Comparison of ENCODE assay signal across 17 cellular contexts in genomic region chr1:211874521-211875347, GRCh38.
"Had no signal": no experiment of that assay in that cellular context is flagged by ENCODE, and none has a peak within 500 bp of the region (broad histone marks: within the 10 kb centered on the region; RNA-seq: fewer than 3 reads in every experiment).

No MANE protein-coding gene starts in this region.

- DNase-seq: activated CD4-positive, alpha-beta T cell treated with anti-CD3 and anti-CD28 coated beads, Interleukin-2, amount 50 U/mL, for 48 hours; activated CD4-positive, CD25-positive, alpha-beta regulatory T cell treated with anti-CD3 and anti-CD28 coated beads, Interleukin-2, amount 50 U/mL, for 72 hours; activated CD8-positive, alpha-beta memory T cell treated with anti-CD3 and anti-CD28 coated beads, Interleukin-2, amount 10 ng/mL, durations not matched to agents 7 days and 5 days; activated effector memory CD4-positive, alpha-beta T cell treated with Interleukin-2 at 50 U/mL for 16 hours; activated naive CD4-positive, alpha-beta T cell treated with anti-CD3 and anti-CD28 coated beads, Interleukin-2, amount 50 U/mL, for 16 hours; activated T-cell treated with anti-CD3 and anti-CD28 coated beads, Interleukin-2, amount 50 U/mL, for 1 hour; colonic mucosa; sigmoid colon; stimulated activated CD4-positive, alpha-beta T cell treated with anti-CD3 and anti-CD28 coated beads, Interleukin-1b, Interleukin-23, amount 100 ng/mL, for 48 hours; stomach; T-helper 1 cell; T1000 had no signal

- H3K36me3 ChIP-seq: colonic mucosa, sigmoid colon, stomach had no signal

- FAIRE-seq: astrocyte, keratinocyte, urothelium cell line had no signal

- H3K9me3 ChIP-seq: colonic mucosa, sigmoid colon, stomach, testis had no signal

- H3K27ac ChIP-seq: colonic mucosa, sigmoid colon, stomach, testis had no signal

- H3K4me3 ChIP-seq: colonic mucosa, sigmoid colon, stomach had no signal

- ATAC-seq: activated CD8-positive, alpha-beta memory T cell treated with anti-CD3 and anti-CD28 coated beads, Interleukin-2, amount 10 ng/mL, durations not matched to agents 7 days and 5 days; esophagus mucosa had no signal

- H3K4me1 ChIP-seq: colonic mucosa, stomach, testis had no signal

- H3K27me3 ChIP-seq: colonic mucosa, sigmoid colon, stomach, testis had no signal
